23 cellular contexts compared by ENCODE assay signal in the genomic region with DNA sequence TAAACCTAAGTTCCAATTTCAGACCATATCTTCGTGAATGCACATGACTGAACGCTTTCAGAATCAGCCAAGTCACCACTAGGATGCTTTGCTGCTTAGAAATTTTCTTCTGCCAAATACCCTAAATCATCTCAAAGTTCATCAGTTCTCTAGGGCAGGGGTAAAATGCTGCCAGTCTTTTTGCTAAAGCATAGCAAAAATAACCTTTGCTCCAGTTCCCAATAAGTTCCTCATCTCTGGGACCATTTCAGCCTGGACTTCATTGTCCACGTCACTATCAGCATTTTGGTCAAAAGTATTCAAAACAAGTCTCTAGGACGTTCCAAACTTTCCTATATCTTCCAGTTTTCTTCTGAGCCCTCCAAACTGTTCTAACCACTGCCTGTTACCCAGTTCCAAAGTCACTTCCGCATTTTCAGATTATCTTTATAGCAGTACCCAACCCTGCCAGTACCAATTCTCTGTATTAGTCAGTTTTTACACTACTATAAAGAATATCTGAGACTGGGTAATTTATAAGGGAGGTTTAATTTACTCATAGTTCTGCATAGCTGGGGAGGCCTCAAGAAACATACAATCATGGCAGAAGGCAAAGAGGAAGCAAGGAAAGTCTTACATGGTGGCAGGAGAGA.
DNase-seq lines count a peak whose midpoint lies in the region; ATAC-seq and TF ChIP-seq lines count a peak whose summit lies in the region.
"Had no signal": no experiment of that assay in that cellular context is flagged by ENCODE, and none has a peak within 500 bp of the region (broad histone marks: within the 10 kb centered on the region; RNA-seq: fewer than 3 reads in every experiment).

No MANE protein-coding gene starts in this region.

- peak overlapping the region; percentile 83 for H3K27ac ChIP-seq in OCI-LY3 (ENCODE audit: low read length)
- peak overlapping the region; percentile 69 for H3K27ac ChIP-seq in subcutaneous abdominal adipose tissue (ENCODE audit: low read depth, low read length)
- no peak overlapping the region for H3K27ac ChIP-seq in mesendoderm (ENCODE audit: low read depth, low read length)
- H3K27ac ChIP-seq in osteoblast (ENCODE audit: low read depth, low read length), result no peak overlapping the region
- H3K27ac ChIP-seq: A549, C4-2B, PC-9, SJCRH30 had no signal

- H3K79me2 ChIP-seq in OCI-LY3 (ENCODE audit: low read length) (peaks cover 85% of the 10 kb centered on the region), mesendoderm (ENCODE audit: control insufficient read depth, insufficient read depth, low read length) (no peaks in the 10 kb centered on the region), osteoblast (ENCODE audit: insufficient read depth, low read length) (peaks cover 94% of the 10 kb centered on the region)

- H3K56ac ChIP-seq in mesendoderm (ENCODE audit: low read length), result no peak overlapping the region

- TF ChIP-seq CTCF in OCI-LY3 (IDR thresholded peaks at IDR 0.05; ENCODE audit: low read depth, low read length) (no peak), osteoblast (IDR thresholded peaks at IDR 0.05; ENCODE audit: extremely low read depth, low read depth, low read length) (no peak)

- H4K5ac ChIP-seq in mesendoderm (ENCODE audit: low read length), result no peak overlapping the region

- H3K4me1 ChIP-seq in OCI-LY3 (ENCODE audit: low read length) (peaks cover 26% of the 10 kb centered on the region), subcutaneous abdominal adipose tissue (ENCODE audit: control insufficient read depth in 5 of 5, insufficient read depth in 5 of 5, low read length in 5 of 5) (peaks cover 0 to 31% (median 20%) of the 10 kb centered on the region in 5 donors), mesendoderm (ENCODE audit: control insufficient read depth, low read depth, low read length) (no peaks in the 10 kb centered on the region), osteoblast (ENCODE audit: insufficient read depth, low read length) (no peaks in the 10 kb centered on the region)
- H3K4me1 ChIP-seq: SJCRH30 had no signal

- H2AFZ ChIP-seq in OCI-LY3 (ENCODE audit: low read depth, low read length) (no peak overlapping the region), osteoblast (ENCODE audit: low read length) (no peak overlapping the region)
- H2AFZ ChIP-seq: PC-9 had no signal

- no peak overlapping the region for H3K18ac ChIP-seq in mesendoderm (ENCODE audit: low read length)

- H3K27me3 Mint-ChIP-seq in activated T-cell treated with anti-CD3 and anti-CD28 coated beads, Interleukin-2, amount 50 U/mL, for 4 hours (ENCODE audit: low read depth), result no peaks in the 10 kb centered on the region
- H3K27me3 Mint-ChIP-seq in dendritic cell treated with granulocyte-macrophage colony-stimulating factor and Interleukin-4, amounts not matched to agents 40 ng/mL and 50 ng/mL, for 4 days, result no peaks in the 10 kb centered on the region
- H3K27me3 Mint-ChIP-seq: IgD-negative memory B cell had no signal

- no peaks in the 10 kb centered on the region for H3K79me1 ChIP-seq in mesendoderm (ENCODE audit: low read length)

- H3K9me3 ChIP-seq in OCI-LY3 (ENCODE audit: insufficient read depth, low read length) (peaks cover 9% of the 10 kb centered on the region; the same call in 1 of the 2 replicates), subcutaneous abdominal adipose tissue (ENCODE audit: control insufficient read depth in 5 of 5, low read length in 5 of 5) (no peaks in the 10 kb centered on the region), osteoblast (ENCODE audit: low read depth, low read length) (no peaks in the 10 kb centered on the region)

- H3K4ac ChIP-seq in mesendoderm (ENCODE audit: low read depth, low read length), result no peak overlapping the region

- whole genome bisulfite sequencing in mesendoderm (ENCODE audit: extremely low coverage, insufficient coverage, low lambda C conversion rate), result no CpG with 5 or more reads among the region's 5 CpGs

- H2AK5ac ChIP-seq in mesendoderm (ENCODE audit: low read length), result no peak overlapping the region

- H3K23ac ChIP-seq in mesendoderm (ENCODE audit: low read length), result no peak overlapping the region

- peaks cover 9% of the 10 kb centered on the region for H3K9me3 Mint-ChIP-seq in activated T-cell treated with anti-CD3 and anti-CD28 coated beads, Interleukin-2, amount 50 U/mL, for 4 hours
- H3K9me3 Mint-ChIP-seq in dendritic cell treated with granulocyte-macrophage colony-stimulating factor and Interleukin-4, amounts not matched to agents 40 ng/mL and 50 ng/mL, for 4 days, result peaks cover 44% of the 10 kb centered on the region

- no peak overlapping the region for H2BK5ac ChIP-seq in mesendoderm (ENCODE audit: low read length)

- no peak overlapping the region for H2BK120ac ChIP-seq in mesendoderm (ENCODE audit: low read depth, low read length)

- intact Hi-C loops in dendritic cell treated with granulocyte-macrophage colony-stimulating factor and Interleukin-4, amounts not matched to agents 40 ng/mL and 50 ng/mL, for 4 days (cut with micrococcal nuclease), result loop anchor here (5.0 kb wide), 1 partner anchor 221 kb away; no protein-coding TSS in a partner anchor

- peak overlapping the region; percentile 37; the same call in 1 of the 2 replicates for H3K4me3 ChIP-seq in OCI-LY3 (ENCODE audit: low read length)
- H3K4me3 ChIP-seq in subcutaneous abdominal adipose tissue (ENCODE audit: low read depth in 1 of 5, low read length in 5 of 5), result no peak overlapping the region
- H3K4me3 ChIP-seq in mesendoderm (ENCODE audit: low read length), result no peak overlapping the region
- H3K4me3 ChIP-seq in osteoblast (ENCODE audit: insufficient read depth, low read length), result no peak overlapping the region
- H3K4me3 ChIP-seq: A549, PC-9, SJCRH30 had no signal

- H3K9ac ChIP-seq in OCI-LY3 (ENCODE audit: low read length), result no peak overlapping the region
- H3K9ac ChIP-seq in subcutaneous abdominal adipose tissue (ENCODE audit: low read length in 5 of 5), result no peak overlapping the region
- no peak overlapping the region for H3K9ac ChIP-seq in mesendoderm (ENCODE audit: low read length)

- no peak for DNase-seq in activated T-cell treated with anti-CD3 and anti-CD28 coated beads, Interleukin-2, amount 50 U/mL, for 4 hours
- DNase-seq in activated T-cell treated with anti-CD3 and anti-CD28 coated beads, Interleukin-2, amount 50 U/mL, for 1 hour, result no peak
- no peak for DNase-seq in mesendoderm
- DNase-seq in osteoblast (ENCODE audit: insufficient read length, low spot score, missing footprints), result no peak
- DNase-seq in anterior cingulate cortex (lab: John Stamatoyannopoulos, UW), result no peak
- DNase-seq: COR-L47; DMS153; EL; HFFc6; MV-4-11; NCI-H1417; NCI-H2029; NCI-H2171; NCI-H446 treated with DMSO at 0.1 percent for 48 hours; NK-92 treated with Interleukin-12 subunit alpha and Interleukin-12 subunit beta, amount 100 ng/mL, for 24 hours; PC-9; SJCRH30 had no signal

- peak overlapping the region; percentile 33 for H3K4me3 Mint-ChIP-seq in activated T-cell treated with anti-CD3 and anti-CD28 coated beads, Interleukin-2, amount 50 U/mL, for 4 hours
- no peak overlapping the region for H3K4me3 Mint-ChIP-seq in dendritic cell treated with granulocyte-macrophage colony-stimulating factor and Interleukin-4, amounts not matched to agents 40 ng/mL and 50 ng/mL, for 4 days
- H3K4me3 Mint-ChIP-seq: HFFc6, IgD-negative memory B cell had no signal

- peaks cover 67% of the 10 kb centered on the region for H3K4me1 Mint-ChIP-seq in activated T-cell treated with anti-CD3 and anti-CD28 coated beads, Interleukin-2, amount 50 U/mL, for 4 hours (ENCODE audit: low read depth)
- H3K4me1 Mint-ChIP-seq in dendritic cell treated with granulocyte-macrophage colony-stimulating factor and Interleukin-4, amounts not matched to agents 40 ng/mL and 50 ng/mL, for 4 days (ENCODE audit: low read depth), result peaks cover 43% of the 10 kb centered on the region

- H3K27me3 ChIP-seq in OCI-LY3 (ENCODE audit: low read depth, low read length), result no peaks in the 10 kb centered on the region
- H3K27me3 ChIP-seq in subcutaneous abdominal adipose tissue (ENCODE audit: control insufficient read depth in 5 of 5, insufficient read depth in 4 of 5, low read length in 5 of 5), result no peaks in the 10 kb centered on the region
- no peaks in the 10 kb centered on the region for H3K27me3 ChIP-seq in mesendoderm (ENCODE audit: insufficient read depth, low read length, poor library complexity)
- H3K27me3 ChIP-seq in osteoblast (ENCODE audit: insufficient read depth, low read length), result no peaks in the 10 kb centered on the region
- H3K27me3 ChIP-seq: SJCRH30 had no signal

- H3K4me2 ChIP-seq in OCI-LY3 (ENCODE audit: low read length) (peak overlapping the region; percentile 50), mesendoderm (ENCODE audit: low read length) (no peak overlapping the region), osteoblast (ENCODE audit: insufficient read depth, low read length) (no peak overlapping the region)
- H3K4me2 ChIP-seq: A549, PC-9 had no signal

- peak in 1 of 2 donors; percentile 40 for ATAC-seq in activated T-cell treated with anti-CD3 and anti-CD28 coated beads, Interleukin-2, amount 50 U/mL, for 4 hours
- ATAC-seq: A549 had no signal

- peaks cover 28% of the 10 kb centered on the region for H3K36me3 Mint-ChIP-seq in activated T-cell treated with anti-CD3 and anti-CD28 coated beads, Interleukin-2, amount 50 U/mL, for 4 hours (ENCODE audit: insufficient read depth)
- H3K36me3 Mint-ChIP-seq in dendritic cell treated with granulocyte-macrophage colony-stimulating factor and Interleukin-4, amounts not matched to agents 40 ng/mL and 50 ng/mL, for 4 days (ENCODE audit: low read depth), result peaks cover 46% of the 10 kb centered on the region

- H3K36me3 ChIP-seq in OCI-LY3 (replicated peaks; ENCODE audit: low read depth, low read length) (peaks cover 49% of the 10 kb centered on the region), subcutaneous abdominal adipose tissue (ENCODE audit: control insufficient read depth in 5 of 5, insufficient read depth in 5 of 5, low read length in 5 of 5) (peaks cover 0 to 3% (median 0%) of the 10 kb centered on the region in 5 donors), mesendoderm (ENCODE audit: control insufficient read depth, insufficient read depth, low read length) (no peaks in the 10 kb centered on the region), osteoblast (ENCODE audit: insufficient read depth, low read length) (no peaks in the 10 kb centered on the region)

- H2BK15ac ChIP-seq in mesendoderm (replicated peaks; ENCODE audit: low read depth), result no peak overlapping the region

- peaks cover 20% of the 10 kb centered on the region; the same call in 1 of the 2 replicates for H4K20me1 ChIP-seq in OCI-LY3 (ENCODE audit: insufficient read depth, low read length)
- peaks cover 9% of the 10 kb centered on the region for H4K20me1 ChIP-seq in osteoblast (ENCODE audit: insufficient read depth, low read length)

- H4K8ac ChIP-seq in mesendoderm (ENCODE audit: low read depth, low read length), result no peak overlapping the region

- peak overlapping the region; percentile 51 for H3K27ac Mint-ChIP-seq in dendritic cell treated with granulocyte-macrophage colony-stimulating factor and Interleukin-4, amounts not matched to agents 40 ng/mL and 50 ng/mL, for 4 days
- H3K27ac Mint-ChIP-seq: HFFc6 had no signal

Comparison
In these comparisons a context has a peak if more than half of its experiments do, and no peak if none do; other contexts are left out.
1. H3K27ac ChIP-seq: peak in OCI-LY3 (single experiment) and subcutaneous abdominal adipose tissue (single experiment); none in mesendoderm (single experiment) and osteoblast (single experiment).